In genomic region chr11:86491048-86491447, GRCh38 we compare ENCODE assay signal across 18 cellular contexts.
A peak's percentile ranks its signal among the peaks of the same experiment; 100 is the strongest.
DNase-seq lines count a peak whose midpoint lies in the region; ATAC-seq, FAIRE-seq and TF ChIP-seq lines count a peak whose summit lies in the region.
"Had no signal": no experiment of that assay in that cellular context is flagged by ENCODE, and none has a peak within 500 bp of the region (broad histone marks: within the 10 kb centered on the region; RNA-seq: fewer than 3 reads in every experiment).

No MANE protein-coding gene starts in this region.

- BruUV-seq in HepG2 (replicated peaks; lab: Mats Ljungman, UMichigan) (no TSS peak), Calu3 (replicated peaks; lab: Mats Ljungman, UMichigan) (no TSS peak)

- H3K79me2 ChIP-seq in HepG2 (ENCODE audit: insufficient read depth, low read length), result no peaks in the 10 kb centered on the region

- FAIRE-seq in HepG2 (lab: Jason Lieb, UNC), result no peak
- FAIRE-seq: D721Med, G401.6, GM12891, H1 had no signal

- peak overlapping the region; percentile 3 for H2AK5ac ChIP-seq in mesenchymal stem cell (ENCODE audit: low read length, severe bottlenecking)

- no peak overlapping the region for H3K4me3 Mint-ChIP-seq in activated T-cell treated with anti-CD3 and anti-CD28 coated beads, Interleukin-2, amount 50 U/mL, for 72 hours
- no peak overlapping the region for H3K4me3 Mint-ChIP-seq in CD8-positive, alpha-beta memory T cell
- H3K4me3 Mint-ChIP-seq in Calu3 (ENCODE audit: low read depth, unreplicated experiment), result no peak overlapping the region
- H3K4me3 Mint-ChIP-seq: B cell; CD8-positive, alpha-beta T cell; H9 had no signal

- TF ChIP-seq CTCF in liver (IDR thresholded peaks at IDR 0.05; ENCODE audit: low read depth, low read length, missing input control), result no peak
- no peak for TF ChIP-seq CTCF in HepG2 (CRISPR knock-in tag; IDR thresholded peaks at IDR 0.05)
- TF ChIP-seq CTCF in brain microvascular endothelial cell (IDR thresholded peaks at IDR 0.05; ENCODE audit: low read depth, low read length, missing control alignments), result no peak
- no peak for TF ChIP-seq CTCF in Calu3 (IDR thresholded peaks at IDR 0.05; ENCODE audit: unreplicated experiment)

- DNase-seq in HepG2 (ENCODE audit: low spot score) (no peak), brain microvascular endothelial cell (peak; percentile 56), mesenchymal stem cell (no peak), HEK293T (ENCODE audit: extremely low spot score) (no peak), Calu3 (no peak)
- DNase-seq in activated T-cell treated with anti-CD3 and anti-CD28 coated beads, Interleukin-2, amount 50 U/mL, for 72 hours, result no peak
- no peak for DNase-seq in CD8-positive, alpha-beta memory T cell
- DNase-seq: 8988T; CD8-positive, alpha-beta T cell; COR-L47; H9 had no signal

- H3K9me3 Mint-ChIP-seq in activated T-cell treated with anti-CD3 and anti-CD28 coated beads, Interleukin-2, amount 50 U/mL, for 72 hours, result no peaks in the 10 kb centered on the region
- H3K9me3 Mint-ChIP-seq in CD8-positive, alpha-beta memory T cell, result peaks cover 0 to 1% (median 0%) of the 10 kb centered on the region in 5 donors
- no peaks in the 10 kb centered on the region for H3K9me3 Mint-ChIP-seq in Calu3 (ENCODE audit: low read depth, unreplicated experiment)
- H3K9me3 Mint-ChIP-seq: CD8-positive, alpha-beta T cell; H9 had no signal

- H2AFZ ChIP-seq in HepG2 (ENCODE audit: low read length) (no peak overlapping the region), mesenchymal stem cell (ENCODE audit: low read depth, low read length) (no peak overlapping the region)

- no peaks in the 10 kb centered on the region for H4K20me1 ChIP-seq in HepG2 (ENCODE audit: insufficient read depth, low read length)
- H4K20me1 ChIP-seq: BLaER1 treated with 17β-estradiol and CSF1 and Interleukin-3, amounts not matched to agents 10 nM and 100 nM had no signal

- no peak overlapping the region for H2BK15ac ChIP-seq in mesenchymal stem cell (ENCODE audit: low read depth, poor library complexity, severe bottlenecking)

- H3K79me1 ChIP-seq in mesenchymal stem cell (replicated peaks; ENCODE audit: low read length, poor library complexity, severe bottlenecking), result peaks cover 5% of the 10 kb centered on the region

- POLR2A ChIA-PET in HepG2 (lab: Yijun Ruan, JAX), result no interaction called here
- POLR2A ChIA-PET in CD8-positive, alpha-beta memory T cell (lab: Charles Lee), result no interaction called here
- POLR2A ChIA-PET in HEK293T (lab: Yijun Ruan, JAX), result no interaction called here

- H4K91ac ChIP-seq in mesenchymal stem cell (ENCODE audit: low read length), result no peak overlapping the region

- TF ChIP-seq EP300 in HepG2 (IDR thresholded peaks at IDR 0.05; ENCODE audit: low read depth in 2 of 2, low read length in 2 of 2) (no peak), HepG2 (CRISPR knock-in tag; IDR thresholded peaks at IDR 0.05; ENCODE audit: borderline replicate concordance) (no peak)

- H3K9ac ChIP-seq in liver (ENCODE audit: low read depth in 1 of 2, low read length in 2 of 2), result no peak overlapping the region
- no peak overlapping the region for H3K9ac ChIP-seq in HepG2 (ENCODE audit: insufficient read depth, low read depth, low read length)
- no peak overlapping the region for H3K9ac ChIP-seq in mesenchymal stem cell (ENCODE audit: low read length)
- H3K9ac ChIP-seq: BLaER1 treated with 17β-estradiol and CSF1 and Interleukin-3, amounts not matched to agents 10 nM and 100 nM had no signal

- no peak overlapping the region for H3K18ac ChIP-seq in mesenchymal stem cell (ENCODE audit: low read depth in 1 of 2, low read length in 2 of 2)

- no peaks in the 10 kb centered on the region for H3K27me3 ChIP-seq in liver (ENCODE audit: control insufficient read depth in 4 of 4, insufficient read depth in 4 of 4, low read length in 3 of 4)
- no peaks in the 10 kb centered on the region for H3K27me3 ChIP-seq in HepG2 (ENCODE audit: control insufficient read depth in 1 of 2, insufficient read depth in 2 of 2, low read length in 2 of 2)
- H3K27me3 ChIP-seq in brain microvascular endothelial cell (replicated peaks), result no peaks in the 10 kb centered on the region
- no peaks in the 10 kb centered on the region for H3K27me3 ChIP-seq in mesenchymal stem cell (ENCODE audit: control insufficient read depth in 1 of 2, insufficient read depth in 1 of 2, low read length in 2 of 2)
- no peaks in the 10 kb centered on the region for H3K27me3 ChIP-seq in CD8-positive, alpha-beta memory T cell (ENCODE audit: insufficient read depth, low read length, poor library complexity, severe bottlenecking)
- H3K27me3 ChIP-seq: BLaER1 treated with 17β-estradiol and CSF1 and Interleukin-3, amounts not matched to agents 10 nM and 100 nM had no signal

- no peak overlapping the region for H2BK120ac ChIP-seq in mesenchymal stem cell (ENCODE audit: low read depth, low read length)

- no peak overlapping the region for H3K23ac ChIP-seq in mesenchymal stem cell (ENCODE audit: low read length in 2 of 2)

- H3K27ac Mint-ChIP-seq in activated T-cell treated with anti-CD3 and anti-CD28 coated beads, Interleukin-2, amount 50 U/mL, for 72 hours, result no peak overlapping the region
- H3K27ac Mint-ChIP-seq in CD8-positive, alpha-beta memory T cell, result no peak overlapping the region
- no peak overlapping the region for H3K27ac Mint-ChIP-seq in Calu3 (ENCODE audit: unreplicated experiment)
- H3K27ac Mint-ChIP-seq: B cell; CD8-positive, alpha-beta T cell; H9 had no signal

- 86% methylated on average over 5 of the region's 5 CpGs for WGBS in liver
- WGBS in HepG2 (ENCODE audit: low lambda C conversion rate), result 82% methylated on average over 5 of the region's 5 CpGs
- 98% methylated on average over 4 of the region's 5 CpGs for WGBS in mesenchymal stem cell

- H3K27ac ChIP-seq in liver (ENCODE audit: low read depth in 1 of 2, low read length in 2 of 2) (no peak overlapping the region), HepG2 (ENCODE audit: extremely low read length, insufficient read depth, low read length) (no peak overlapping the region), brain microvascular endothelial cell (peak overlapping the region; percentile 79), mesenchymal stem cell (ENCODE audit: low read length, poor library complexity, severe bottlenecking) (no peak overlapping the region)
- no peak overlapping the region for H3K27ac ChIP-seq in CD8-positive, alpha-beta memory T cell (ENCODE audit: low read depth, low read length)
- H3K27ac ChIP-seq: BLaER1 treated with 17β-estradiol and CSF1 and Interleukin-3, amounts not matched to agents 10 nM and 100 nM had no signal

- no peak overlapping the region for H2BK5ac ChIP-seq in mesenchymal stem cell (ENCODE audit: low read depth, low read length, poor library complexity, severe bottlenecking)

- no peak overlapping the region for H3K14ac ChIP-seq in mesenchymal stem cell (ENCODE audit: low read length in 2 of 2)

- H3K36me3 Mint-ChIP-seq in activated T-cell treated with anti-CD3 and anti-CD28 coated beads, Interleukin-2, amount 50 U/mL, for 72 hours (ENCODE audit: insufficient read depth in 2 of 2), result no peaks in the 10 kb centered on the region
- no peaks in the 10 kb centered on the region for H3K36me3 Mint-ChIP-seq in CD8-positive, alpha-beta memory T cell
- H3K36me3 Mint-ChIP-seq in Calu3 (ENCODE audit: insufficient read depth, unreplicated experiment), result no peaks in the 10 kb centered on the region
- H3K36me3 Mint-ChIP-seq: CD8-positive, alpha-beta T cell had no signal

- H3K4ac ChIP-seq in mesenchymal stem cell (ENCODE audit: low read depth in 1 of 2, low read length in 2 of 2), result no peak overlapping the region

- H3K4me1 ChIP-seq in liver (ENCODE audit: control insufficient read depth in 4 of 4, insufficient read depth in 4 of 4, low read length in 3 of 4), result no peaks in the 10 kb centered on the region
- peaks cover 23% of the 10 kb centered on the region for H3K4me1 ChIP-seq in HepG2 (ENCODE audit: insufficient read depth, low read length)
- H3K4me1 ChIP-seq in mesenchymal stem cell (ENCODE audit: control insufficient read depth, insufficient read depth, low read depth, low read length), result peaks cover 24% of the 10 kb centered on the region
- peaks cover 8% of the 10 kb centered on the region for H3K4me1 ChIP-seq in CD8-positive, alpha-beta memory T cell (ENCODE audit: insufficient read depth, low read length)
- H3K4me1 ChIP-seq: BLaER1 treated with 17β-estradiol and CSF1 and Interleukin-3, amounts not matched to agents 10 nM and 100 nM had no signal

- H3K36me3 ChIP-seq in liver (ENCODE audit: control insufficient read depth in 4 of 4, insufficient read depth in 3 of 4, low read depth in 1 of 4, low read length in 3 of 4), result no peaks in the 10 kb centered on the region
- no peaks in the 10 kb centered on the region for H3K36me3 ChIP-seq in HepG2 (replicated peaks in 1 of 2; ENCODE audit: control insufficient read depth in 1 of 2, insufficient read depth in 2 of 2, low read length in 2 of 2)
- no peaks in the 10 kb centered on the region for H3K36me3 ChIP-seq in brain microvascular endothelial cell (replicated peaks)
- H3K36me3 ChIP-seq in mesenchymal stem cell (ENCODE audit: control insufficient read depth in 1 of 2, insufficient read depth in 2 of 2, low read depth in 1 of 2, low read length in 2 of 2), result peaks cover 0 to 3% of the 10 kb centered on the region in 2 experiments
- no peaks in the 10 kb centered on the region for H3K36me3 ChIP-seq in CD8-positive, alpha-beta memory T cell (ENCODE audit: insufficient read depth, low read length)
- H3K36me3 ChIP-seq: BLaER1 treated with 17β-estradiol and CSF1 and Interleukin-3, amounts not matched to agents 10 nM and 100 nM had no signal

- H3K4me1 Mint-ChIP-seq in activated T-cell treated with anti-CD3 and anti-CD28 coated beads, Interleukin-2, amount 50 U/mL, for 72 hours (ENCODE audit: low read depth), result peaks cover 12% of the 10 kb centered on the region
- peaks cover 6 to 13% (median 10%) of the 10 kb centered on the region in 3 donors for H3K4me1 Mint-ChIP-seq in CD8-positive, alpha-beta memory T cell
- peaks cover 11% of the 10 kb centered on the region for H3K4me1 Mint-ChIP-seq in Calu3 (ENCODE audit: low read depth, unreplicated experiment)
- H3K4me1 Mint-ChIP-seq: B cell had no signal

- intact Hi-C loops in HepG2 (cut with micrococcal nuclease; ENCODE audit: unreplicated experiment) (no loop called here), Calu3 (cut with micrococcal nuclease; ENCODE audit: unreplicated experiment) (no loop called here)

- in situ Hi-C loops in HepG2 (cut with HindIII; ENCODE audit: extremely low pct_ligation_motif_present, low pct_unique_long_range_greater_than_20kb) (no loop called here), brain microvascular endothelial cell (cut with HindIII; ENCODE audit: low pct_ligation_motif_present, low sequenced_read_pairs) (no loop called here)

- no peak overlapping the region for H4K8ac ChIP-seq in mesenchymal stem cell (ENCODE audit: low read length)

- H3K4me2 ChIP-seq in HepG2 (ENCODE audit: low read depth, low read length) (no peak overlapping the region), mesenchymal stem cell (ENCODE audit: low read length, poor library complexity, severe bottlenecking) (no peak overlapping the region)
- H3K4me2 ChIP-seq: BLaER1 treated with 17β-estradiol and CSF1 and Interleukin-3, amounts not matched to agents 10 nM and 100 nM had no signal

- H3K27me3 Mint-ChIP-seq in activated T-cell treated with anti-CD3 and anti-CD28 coated beads, Interleukin-2, amount 50 U/mL, for 72 hours (ENCODE audit: low read depth), result peaks cover 1% of the 10 kb centered on the region
- peaks cover 0 to 2% of the 10 kb centered on the region in 2 donors for H3K27me3 Mint-ChIP-seq in CD8-positive, alpha-beta memory T cell
- no peaks in the 10 kb centered on the region for H3K27me3 Mint-ChIP-seq in Calu3 (ENCODE audit: unreplicated experiment)
- H3K27me3 Mint-ChIP-seq: B cell had no signal

- TF ChIP-seq RAD21 in liver (IDR thresholded peaks at IDR 0.05), result no peak
- TF ChIP-seq RAD21 in HepG2 (CRISPR knock-in tag; IDR thresholded peaks at IDR 0.05), result no peak

- H3K4me3 ChIP-seq in liver (ENCODE audit: low read depth in 1 of 3, low read length in 3 of 3), result no peak overlapping the region
- no peak overlapping the region for H3K4me3 ChIP-seq in HepG2 (replicated peaks in 1 of 3; ENCODE audit: insufficient read depth in 1 of 3, low read depth in 2 of 3, low read length in 3 of 3)
- H3K4me3 ChIP-seq in brain microvascular endothelial cell (ENCODE audit: low read depth, low read length), result no peak overlapping the region
- H3K4me3 ChIP-seq in mesenchymal stem cell (ENCODE audit: insufficient read depth in 1 of 2, low read depth in 1 of 2, low read length in 2 of 2), result no peak overlapping the region
- no peak overlapping the region for H3K4me3 ChIP-seq in CD8-positive, alpha-beta memory T cell (ENCODE audit: low read length)
- H3K4me3 ChIP-seq: BLaER1 treated with 17β-estradiol and CSF1 and Interleukin-3, amounts not matched to agents 10 nM and 100 nM had no signal

- CTCF ChIA-PET in HepG2 (lab: Yijun Ruan, JAX; ENCODE audit: low intra/inter-chr PET ratio, low total read pairs) (no interaction called here), HEK293T (lab: Yijun Ruan, JAX) (interaction anchor here (0.6 to 1.5 kb wide), 3 partner anchors 22 to 126 kb away, joined by 3 to 7 read pairs (median 5); no protein-coding TSS in a partner anchor), Calu3 (lab: Charles Lee) (no interaction called here)
- CTCF ChIA-PET in CD8-positive, alpha-beta memory T cell (lab: Charles Lee), result no interaction called here

- TF ChIP-seq POLR2A in HepG2 (IDR thresholded peaks at IDR 0.05; ENCODE audit: insufficient read depth in 1 of 2, low read depth in 2 of 2, low read length in 2 of 2), result no peak

- ATAC-seq in HepG2, result no peak
- ATAC-seq in activated T-cell treated with anti-CD3 and anti-CD28 coated beads, Interleukin-2, amount 50 U/mL, for 72 hours (replicated peaks in 1 of 2), result no peak
- ATAC-seq: CD8-positive, alpha-beta T cell had no signal

- peak overlapping the region in 1 of 2 experiments; percentile 21 for H2BK12ac ChIP-seq in mesenchymal stem cell (ENCODE audit: low read length in 2 of 2)

- no peaks in the 10 kb centered on the region for H3K9me3 ChIP-seq in liver (ENCODE audit: control insufficient read depth in 4 of 4, low read length in 3 of 4)
- H3K9me3 ChIP-seq in HepG2 (ENCODE audit: low read length), result no peaks in the 10 kb centered on the region
- H3K9me3 ChIP-seq in mesenchymal stem cell (ENCODE audit: control insufficient read depth, low read length), result no peaks in the 10 kb centered on the region
- H3K9me3 ChIP-seq in CD8-positive, alpha-beta memory T cell (ENCODE audit: low read length), result no peaks in the 10 kb centered on the region
- H3K9me3 ChIP-seq: BLaER1 treated with 17β-estradiol and CSF1 and Interleukin-3, amounts not matched to agents 10 nM and 100 nM had no signal
